Comparison of ENCODE assay signal across 8 cellular contexts in the genomic region with DNA sequence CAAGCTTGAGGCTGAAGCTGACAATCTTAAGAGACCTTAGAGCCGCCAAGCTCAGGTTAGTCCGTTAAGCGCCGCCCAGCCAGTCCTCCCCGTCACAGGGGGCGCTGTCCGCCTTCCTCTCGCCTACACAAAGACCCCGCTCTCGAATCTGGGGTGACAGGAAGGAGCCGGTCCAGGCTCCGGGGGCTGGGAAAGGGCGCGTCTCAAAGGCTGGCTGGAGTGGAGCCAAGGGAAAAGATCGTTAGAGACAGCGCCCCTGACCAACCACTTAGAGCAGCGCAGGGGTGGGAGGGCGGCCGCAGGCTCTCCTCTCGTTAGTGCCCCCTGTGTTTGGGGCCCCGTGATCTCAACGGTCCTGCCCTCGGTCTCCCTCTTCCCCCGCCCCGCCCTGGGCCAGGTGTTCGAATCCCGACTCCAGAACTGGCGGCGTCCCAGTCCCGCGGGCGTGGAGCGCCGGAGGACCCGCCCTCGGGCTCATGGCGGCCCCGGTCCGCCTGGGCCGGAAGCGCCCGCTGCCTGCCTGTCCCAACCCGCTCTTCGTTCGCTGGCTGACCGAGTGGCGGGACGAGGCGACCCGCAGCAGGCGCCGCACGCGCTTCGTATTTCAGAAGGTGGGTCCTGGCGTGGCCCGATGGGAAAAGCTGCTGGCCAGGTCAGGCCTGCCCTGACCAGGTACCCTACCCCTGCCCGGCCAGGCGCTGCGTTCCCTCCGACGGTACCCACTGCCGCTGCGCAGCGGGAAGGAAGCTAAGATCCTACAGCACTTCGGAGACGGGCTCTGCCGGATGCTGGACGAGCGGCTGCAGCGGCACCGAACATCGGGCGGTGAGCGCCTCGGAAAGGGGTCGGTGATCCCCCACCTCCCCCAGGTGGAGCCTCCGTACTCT. TPM values are rescaled to one million over a fixed set of nuclear protein-coding genes. Genes with fewer than 3 reads are reported as not detected.
DNase-seq lines count a peak whose midpoint lies in the region; ATAC-seq and TF ChIP-seq lines count a peak whose summit lies in the region.

Gene MUS81, plus strand, starts transcription at position 156 of the 887 bp plus-strand sequence. Its CDS starts 321 bp downstream, at position 477.

- POLR2A ChIA-PET in IMR-90 (lab: Charles Lee; ENCODE audit: unreplicated experiment): interaction anchor here (0.6 to 1.3 kb wide), 6 partner anchors 10 to 30 kb away, joined by 3 to 7 read pairs (median 4); partner anchors contain the start of gene CCDC85B

- peak within 1 kb of the TSS; percentile 100 for H2AK9ac ChIP-seq in IMR-90 (replicated peaks; ENCODE audit: low read depth, low read length, poor library complexity)

- H3K4me1 Mint-ChIP-seq in mesothelial cell of epicardium: peaks cover 38% of the 10 kb centered on the region

- WGBS in IMR-90 (ENCODE audit: extremely low coverage in 2 of 2, insufficient read length in 1 of 2), 2 experiments: 0% methylated on average over 33 of the region's 78 CpGs; no CpG with 5 or more reads in 1 of the 2 experiments

- peak within 1 kb of the TSS; percentile 93 for H2AFZ ChIP-seq in IMR-90 (replicated peaks; ENCODE audit: low read length, poor library complexity)
- peak within 1 kb of the TSS; percentile 52; the same call in 1 of the 2 replicates for H2AFZ ChIP-seq in OCI-LY3 (ENCODE audit: low read depth, low read length)

- peak; percentile 91 for TF ChIP-seq CTCF in IMR-90 (conservative IDR thresholded peaks at IDR 0.05; ENCODE audit: low read depth, low read length)
- peak; percentile 93 for TF ChIP-seq CTCF in OCI-LY3 (IDR thresholded peaks at IDR 0.05; ENCODE audit: low read depth, low read length)
- peak; percentile 83 for TF ChIP-seq CTCF in mesothelial cell of epicardium (IDR thresholded peaks at IDR 0.05; ENCODE audit: unreplicated experiment)

- H3K79me2 ChIP-seq in OCI-LY3 (ENCODE audit: low read length): peaks cover 46% of the 10 kb centered on the region

- peaks cover 12% of the 10 kb centered on the region for H3K9me1 ChIP-seq in IMR-90 (ENCODE audit: insufficient read depth, low read length)

- H3K36me3 ChIP-seq in IMR-90 (ENCODE audit: control insufficient read depth, insufficient read depth, low read length) (peaks cover 52% of the 10 kb centered on the region), OCI-LY3 (replicated peaks; ENCODE audit: low read depth, low read length) (peaks cover 58% of the 10 kb centered on the region)

- no peaks in the 10 kb centered on the region for H3K27me3 ChIP-seq in IMR-90 (ENCODE audit: control insufficient read depth, insufficient read depth, low read length)
- no peaks in the 10 kb centered on the region for H3K27me3 ChIP-seq in OCI-LY3 (ENCODE audit: low read depth, low read length)

- peak within 1 kb of the TSS; percentile 89 for H3K4me2 ChIP-seq in IMR-90 (ENCODE audit: low read depth, low read length)
- peak within 1 kb of the TSS; percentile 94 for H3K4me2 ChIP-seq in OCI-LY3 (ENCODE audit: low read length)

- peaks cover 11% of the 10 kb centered on the region for H3K4me1 ChIP-seq in IMR-90 (ENCODE audit: control insufficient read depth, insufficient read depth, low read length)
- peaks cover 20% of the 10 kb centered on the region for H3K4me1 ChIP-seq in OCI-LY3 (ENCODE audit: low read length)

- H4K20me1 ChIP-seq in IMR-90 (ENCODE audit: insufficient read depth, low read length) (peaks cover 39% of the 10 kb centered on the region), OCI-LY3 (ENCODE audit: insufficient read depth, low read length) (peaks cover 19% of the 10 kb centered on the region)

- TSS peak; percentile 24 for BruUV-seq in IMR-90 (replicated peaks; lab: Mats Ljungman, UMichigan)

- peak; percentile 32 for ATAC-seq in GM18909 (IDR thresholded peaks at IDR 0.05; ENCODE audit: poor library complexity, unreplicated experiment)
- ATAC-seq in IMR-90 (ENCODE audit: low read depth): peak; percentile 30

- peak within 1 kb of the TSS; percentile 74 for H4K5ac ChIP-seq in IMR-90 (ENCODE audit: low read depth, low read length)

- peak within 1 kb of the TSS; percentile 98 for H3K23ac ChIP-seq in IMR-90 (ENCODE audit: low read depth, low read length)

- peak within 1 kb of the TSS; percentile 90 for H2BK5ac ChIP-seq in IMR-90 (ENCODE audit: low read depth, low read length, poor library complexity, severe bottlenecking)

- H3K4ac ChIP-seq in IMR-90 (ENCODE audit: low read depth, low read length): peak within 1 kb of the TSS; percentile 99

- peak within 1 kb of the TSS; percentile 67 for H2BK20ac ChIP-seq in IMR-90 (ENCODE audit: low read depth, low read length)

- intact Hi-C loops in IMR-90 (cut with micrococcal nuclease): no loop called here

- H3K9me3 Mint-ChIP-seq in mesothelial cell of epicardium: no peaks in the 10 kb centered on the region

- CTCF ChIA-PET in IMR-90 (lab: Yijun Ruan, JAX): interaction anchor here (0.6 to 2.4 kb wide), 9 partner anchors 9 to 194 kb away, joined by 3 to 14 read pairs (median 5); partner anchors contain the start of gene FIBP

- peak within 1 kb of the TSS; percentile 99 for H4K8ac ChIP-seq in IMR-90 (ENCODE audit: low read depth in 2 of 2, low read length in 2 of 2)

- H3K18ac ChIP-seq in IMR-90 (ENCODE audit: low read depth, low read length): peak within 1 kb of the TSS; percentile 80

- H2BK15ac ChIP-seq in IMR-90 (ENCODE audit: low read depth, low read length): peak within 1 kb of the TSS; percentile 93; the same call in 2 of the 3 replicates

- DNase-seq in ACHN (peak; percentile 97), IMR-90 (peak; percentile 97), mesothelial cell of epicardium (ENCODE audit: low spot score in 2 of 2, unreplicated experiment in 2 of 2) (peak; percentile 89 to 98)
- peak; percentile 97 for DNase-seq in activated CD8-positive, alpha-beta memory T cell treated with anti-CD3 and anti-CD28 coated beads, Interleukin-2, amount 50 U/mL, for 4 hours
- peak; percentile 88 to 92 for DNase-seq in stimulated activated CD8-positive, alpha-beta memory T cell treated with anti-CD3 and anti-CD28 coated beads, Interleukin-15, amount 100 ng/mL, for 4 hours (ENCODE audit: low read depth in 2 of 2)

- TF ChIP-seq RAD21 in IMR-90 (IDR thresholded peaks at IDR 0.05; ENCODE audit: low read length): no peak

- H3K27ac ChIP-seq in IMR-90 (ENCODE audit: insufficient read depth, low read length): peak within 1 kb of the TSS; percentile 97
- H3K27ac ChIP-seq in OCI-LY3 (ENCODE audit: low read length): peak within 1 kb of the TSS; percentile 92

- peaks cover 15% of the 10 kb centered on the region for H3K36me3 Mint-ChIP-seq in mesothelial cell of epicardium

- peak within 1 kb of the TSS; percentile 93 for H2BK120ac ChIP-seq in IMR-90 (ENCODE audit: low read depth, low read length)

- no peaks in the 10 kb centered on the region for H3K27me3 Mint-ChIP-seq in mesothelial cell of epicardium (ENCODE audit: low read depth)

- peak within 1 kb of the TSS; percentile 98 for H4K91ac ChIP-seq in IMR-90 (ENCODE audit: insufficient read depth, low read depth, low read length)

- in situ Hi-C loops in ACHN (cut with HindIII; ENCODE audit: low pct_ligation_motif_present, low pct_unique_long_range_greater_than_20kb, low sequenced_read_pairs) (no loop called here), IMR-90 (cut with MboI; ENCODE audit: low sequenced_read_pairs) (no loop called here), endometrial microvascular endothelial cells (cut with HindIII; ENCODE audit: inconsistent ontology term, low pct_unique_long_range_greater_than_20kb, low sequenced_read_pairs) (no loop called here)

- peaks cover 6 to 72% of the 10 kb centered on the region in 2 experiments; a peak in 3 of 4 replicates for H3K79me1 ChIP-seq in IMR-90 (ENCODE audit: low read depth in 1 of 2, low read length in 2 of 2)

- H3K4me3 ChIP-seq in IMR-90 (ENCODE audit: insufficient read depth, low read depth, low read length) (peak within 1 kb of the TSS; percentile 95), OCI-LY3 (ENCODE audit: low read length) (peak within 1 kb of the TSS; percentile 85)

- H3K14ac ChIP-seq in IMR-90 (replicated peaks; ENCODE audit: low read depth, low read length): peak within 1 kb of the TSS; percentile 99

- peak within 1 kb of the TSS; percentile 100 for H3K27ac Mint-ChIP-seq in mesothelial cell of epicardium

- H3K9ac ChIP-seq in IMR-90 (ENCODE audit: low read depth, low read length) (peak within 1 kb of the TSS; percentile 96), OCI-LY3 (ENCODE audit: low read length) (peak within 1 kb of the TSS; percentile 97)

- H3K9me3 ChIP-seq in IMR-90 (ENCODE audit: control insufficient read depth, insufficient read depth, low read length) (no peaks in the 10 kb centered on the region), OCI-LY3 (ENCODE audit: insufficient read depth, low read length) (no peaks in the 10 kb centered on the region)

- peak within 1 kb of the TSS; percentile 97 for H2AK5ac ChIP-seq in IMR-90 (ENCODE audit: low read depth, low read length)

- peak within 1 kb of the TSS; percentile 88 for H3K4me3 Mint-ChIP-seq in mesothelial cell of epicardium

- peak; percentile 62; the same call in 1 of the 2 replicates for TF ChIP-seq POLR2A in IMR-90 (IDR thresholded peaks at IDR 0.05; ENCODE audit: low read depth, low read length)

- peak within 1 kb of the TSS; percentile 99 for H3K56ac ChIP-seq in IMR-90 (ENCODE audit: extremely low read depth, insufficient read depth, low read length)

- dilution Hi-C loops in IMR-90 (cut with HindIII; ENCODE audit: low sequenced_read_pairs, unreplicated experiment): no loop called here

TF ChIP-seq in IMR-90, 13 proteins besides CTCF, POLR2A, EP300 and RAD21:
- TF ChIP-seq RFX5 (IDR thresholded peaks at IDR 0.05; ENCODE audit: low read depth, low read length): no peak
- peak; percentile 18; the same call in 1 of the 2 replicates for TF ChIP-seq MXI1 (IDR thresholded peaks at IDR 0.05; ENCODE audit: borderline replicate concordance, low read depth, low read length)
- peak; percentile 93 for TF ChIP-seq MAZ (IDR thresholded peaks at IDR 0.05; ENCODE audit: borderline replicate concordance, low read depth, low read length)

RNA-seq across cellular contexts. Expression of gene MUS81, which starts in this region (rescaled TPM):
- total RNA-seq in IMR-90 (2012; rRNA removed) (22.5 and 23.7 TPM in 2 replicates), endometrial microvascular endothelial cells (ENCODE audit: inconsistent ontology term) (50.1 TPM), mesothelial cell of epicardium (73.3 to 74.9 TPM (median 73.7 TPM) in 3 replicates)
- polyA plus RNA-seq in IMR-90 (2012; rRNA removed): 47.9 and 57.0 TPM in 2 replicates
- polyA plus RNA-seq in IMR-90 (2012; cell fraction: cytosol; rRNA removed): 22.0 and 32.0 TPM in 2 replicates
- polyA plus RNA-seq in IMR-90 (2012; cell fraction: nucleus; rRNA removed; ENCODE audit: low replicate concordance): 224 and 393 TPM in 2 replicates

Comparison
In these comparisons a context has a peak if more than half of its experiments do, and no peak if none do; other contexts are left out.
1. Peak in every context shown above with its lines: DNase-seq, ATAC-seq, H3K4me3 ChIP-seq and H3K27ac ChIP-seq.